Comparison of ENCODE assay signal across 23 cellular contexts in the genomic region with DNA sequence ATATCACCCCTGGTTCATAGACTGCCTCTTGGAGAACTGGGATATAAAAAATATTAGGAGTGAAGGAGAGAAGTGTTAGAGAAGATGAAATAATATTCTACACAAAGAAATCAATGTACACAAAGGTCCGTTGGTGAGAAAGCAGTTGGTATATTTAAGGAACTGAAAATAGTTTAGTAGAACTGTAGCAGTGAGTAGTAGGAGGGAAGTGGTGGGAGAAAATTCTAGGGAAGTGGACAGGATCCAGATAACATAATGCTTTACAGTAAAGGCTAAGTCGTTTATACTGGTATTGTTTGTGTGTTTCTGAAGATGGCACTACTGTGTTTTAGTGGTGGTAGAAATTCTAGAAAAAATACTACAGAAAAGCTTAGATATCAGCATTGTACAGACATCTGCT.
"Had no signal": no experiment of that assay in that cellular context is flagged by ENCODE, and none has a peak within 500 bp of the region (broad histone marks: within the 10 kb centered on the region; RNA-seq: fewer than 3 reads in every experiment).

No MANE protein-coding gene starts in this region.

- H3K4me1 Mint-ChIP-seq: activated CD4-positive, alpha-beta memory T cell treated with anti-CD3 and anti-CD28 coated beads, Interleukin-2, amount 10 ng/mL, durations not matched to agents 7 days and 5 days; activated CD8-positive, alpha-beta memory T cell treated with anti-CD3 and anti-CD28 coated beads, Interleukin-2, amount 10 ng/mL, durations not matched to agents 7 days and 5 days; activated naive CD8-positive, alpha-beta T cell treated with anti-CD3 and anti-CD28 coated beads, Interleukin-2, amount 10 ng/mL, durations not matched to agents 7 days and 5 days; immature natural killer cell; memory B cell; naive thymus-derived CD8-positive, alpha-beta T cell; stimulated activated effector memory CD8-positive, alpha-beta T cell treated with anti-CD3 and anti-CD28 coated beads, Interleukin-12 subunit alpha, Interleukin-12 subunit beta, amount 100 ng/mL, for 72 hours had no signal

- H3K9me3 Mint-ChIP-seq: activated CD4-positive, alpha-beta memory T cell treated with anti-CD3 and anti-CD28 coated beads, Interleukin-2, amount 10 ng/mL, durations not matched to agents 7 days and 5 days; activated naive CD8-positive, alpha-beta T cell treated with anti-CD3 and anti-CD28 coated beads, Interleukin-2, amount 10 ng/mL, durations not matched to agents 7 days and 5 days; activated T-helper 2 cell treated with anti-CD3 and anti-CD28 coated beads, Interferon-gamma antibody, Interleukin-2, Interleukin-4, amounts not matched to agents 10 μg/mL and 5 μg/mL and 100 μg/mL, durations not matched to agents 14 hours and 24 hours and 36 hours; memory B cell; naive thymus-derived CD8-positive, alpha-beta T cell; stimulated activated effector memory CD8-positive, alpha-beta T cell treated with anti-CD3 and anti-CD28 coated beads, Interleukin-12 subunit alpha, Interleukin-12 subunit beta, amount 100 ng/mL, for 72 hours; type B pancreatic cell had no signal

- H3K36me3 ChIP-seq: cardiac muscle cell, left ventricle myocardium inferior, ovary, right lobe of liver had no signal

- H3K27me3 ChIP-seq: cardiac muscle cell, ovary, right lobe of liver, testis had no signal

- H3K27ac Mint-ChIP-seq: activated CD4-positive, alpha-beta memory T cell treated with anti-CD3 and anti-CD28 coated beads, Interleukin-2, amount 10 ng/mL, durations not matched to agents 7 days and 5 days; activated CD8-positive, alpha-beta memory T cell treated with anti-CD3 and anti-CD28 coated beads, Interleukin-2, amount 10 ng/mL, durations not matched to agents 7 days and 5 days; activated naive CD8-positive, alpha-beta T cell treated with anti-CD3 and anti-CD28 coated beads, Interleukin-2, amount 10 ng/mL, durations not matched to agents 7 days and 5 days; activated T-helper 2 cell treated with anti-CD3 and anti-CD28 coated beads, Interferon-gamma antibody, Interleukin-2, Interleukin-4, amounts not matched to agents 10 μg/mL and 5 μg/mL and 100 μg/mL, durations not matched to agents 14 hours and 24 hours and 36 hours; immature natural killer cell; memory B cell; naive thymus-derived CD8-positive, alpha-beta T cell; stimulated activated effector memory CD8-positive, alpha-beta T cell treated with anti-CD3 and anti-CD28 coated beads, Interleukin-12 subunit alpha, Interleukin-12 subunit beta, amount 100 ng/mL, for 72 hours; type B pancreatic cell had no signal

- H3K27me3 Mint-ChIP-seq: activated CD4-positive, alpha-beta memory T cell treated with anti-CD3 and anti-CD28 coated beads, Interleukin-2, amount 10 ng/mL, durations not matched to agents 7 days and 5 days; activated CD8-positive, alpha-beta memory T cell treated with anti-CD3 and anti-CD28 coated beads, Interleukin-2, amount 10 ng/mL, durations not matched to agents 7 days and 5 days; activated naive CD8-positive, alpha-beta T cell treated with anti-CD3 and anti-CD28 coated beads, Interleukin-2, amount 10 ng/mL, durations not matched to agents 7 days and 5 days; type B pancreatic cell had no signal

- ATAC-seq: activated CD8-positive, alpha-beta memory T cell treated with anti-CD3 and anti-CD28 coated beads, Interleukin-2, amount 10 ng/mL, durations not matched to agents 7 days and 5 days; naive thymus-derived CD8-positive, alpha-beta T cell; stimulated activated effector memory CD8-positive, alpha-beta T cell treated with anti-CD3 and anti-CD28 coated beads, Interleukin-12 subunit alpha, Interleukin-12 subunit beta, amount 100 ng/mL, for 72 hours had no signal

- H3K4me3 Mint-ChIP-seq: activated CD4-positive, alpha-beta memory T cell treated with anti-CD3 and anti-CD28 coated beads, Interleukin-2, amount 10 ng/mL, durations not matched to agents 7 days and 5 days; activated CD8-positive, alpha-beta memory T cell treated with anti-CD3 and anti-CD28 coated beads, Interleukin-2, amount 10 ng/mL, durations not matched to agents 7 days and 5 days; activated naive CD8-positive, alpha-beta T cell treated with anti-CD3 and anti-CD28 coated beads, Interleukin-2, amount 10 ng/mL, durations not matched to agents 7 days and 5 days; immature natural killer cell; memory B cell; naive thymus-derived CD8-positive, alpha-beta T cell; stimulated activated effector memory CD8-positive, alpha-beta T cell treated with anti-CD3 and anti-CD28 coated beads, Interleukin-12 subunit alpha, Interleukin-12 subunit beta, amount 100 ng/mL, for 72 hours; type B pancreatic cell had no signal

- H3K9me3 ChIP-seq: left ventricle myocardium inferior, ovary, right lobe of liver, testis had no signal

- H3K27ac ChIP-seq: cardiac muscle cell, left ventricle myocardium inferior, ovary, right lobe of liver, testis had no signal

- H3K36me3 Mint-ChIP-seq: activated CD8-positive, alpha-beta memory T cell treated with anti-CD3 and anti-CD28 coated beads, Interleukin-2, amount 10 ng/mL, durations not matched to agents 7 days and 5 days; activated naive CD8-positive, alpha-beta T cell treated with anti-CD3 and anti-CD28 coated beads, Interleukin-2, amount 10 ng/mL, durations not matched to agents 7 days and 5 days; immature natural killer cell; memory B cell; naive thymus-derived CD8-positive, alpha-beta T cell; stimulated activated effector memory CD8-positive, alpha-beta T cell treated with anti-CD3 and anti-CD28 coated beads, Interleukin-12 subunit alpha, Interleukin-12 subunit beta, amount 100 ng/mL, for 72 hours; type B pancreatic cell had no signal

- H3K4me2 ChIP-seq: smooth muscle cell had no signal

- H3K4me3 ChIP-seq: cardiac muscle cell, left ventricle myocardium inferior, ovary, right lobe of liver, smooth muscle cell, testis had no signal

- H3K4me1 ChIP-seq: left ventricle myocardium inferior, right lobe of liver, testis had no signal

- DNase-seq: activated CD4-positive, alpha-beta memory T cell treated with anti-CD3 and anti-CD28 coated beads, Interleukin-2, amount 10 ng/mL, durations not matched to agents 7 days and 5 days; activated CD4-positive, alpha-beta T cell treated with anti-CD3 and anti-CD28 coated beads for 48 hours; activated CD4-positive, CD25-positive, alpha-beta regulatory T cell; activated CD8-positive, alpha-beta memory T cell treated with anti-CD3 and anti-CD28 coated beads, Interleukin-2, amount 10 ng/mL, durations not matched to agents 7 days and 5 days; activated naive CD4-positive, alpha-beta T cell treated with Interleukin-2 at 50 U/mL for 16 hours; activated naive CD8-positive, alpha-beta T cell treated with anti-CD3 and anti-CD28 coated beads, Interleukin-2, amount 10 ng/mL, durations not matched to agents 7 days and 5 days; amygdala; dermis blood vessel endothelial cell; effector memory CD4-positive, alpha-beta T cell; immature natural killer cell; kidney glomerular epithelial cell; left ventricle myocardium inferior; naive thymus-derived CD8-positive, alpha-beta T cell; ovary; right lobe of liver; stimulated activated CD4-positive, alpha-beta T cell treated with anti-CD3 and anti-CD28 coated beads, Interleukin-4, amount 100 ng/mL, for 24 hours; testis had no signal
